Comparison of ENCODE assay signal across 8 cellular contexts in genomic region chr1:246907472-246907871, GRCh38. TPM values are rescaled to one million over a fixed set of nuclear protein-coding genes. Genes with fewer than 3 reads are reported as not detected.
DNase-seq lines count a peak whose midpoint lies in the region; TF ChIP-seq lines count a peak whose summit lies in the region.

No MANE protein-coding gene starts in this region.

- DNase-seq in AG09309 (ENCODE audit: low read depth) (peak; percentile 45), GM12865 (ENCODE audit: low read depth) (peak; percentile 34), NCI-H1092 treated with DMSO at 0.1 percent for 48 hours (lab: John Stamatoyannopoulos, UW) (peak; percentile 59), astrocyte of the spinal cord (ENCODE audit: low read depth, low spot score) (peak; percentile 62), kidney tubule cell (ENCODE audit: low spot score) (peak; percentile 46), T1000 (lab: John Stamatoyannopoulos, UW) (no peak), uterus (no peak), AG08396 (ENCODE audit: low spot score) (no peak)

- H3K27ac ChIP-seq in uterus = no peak overlapping the region

- H3K9me3 ChIP-seq in uterus = no peaks in the 10 kb centered on the region

- TF ChIP-seq CTCF in AG09309 (IDR thresholded peaks at IDR 0.05; ENCODE audit: control insufficient read depth, insufficient read depth, low read depth, low read length, missing control alignments) = peak; percentile 50
- TF ChIP-seq CTCF in GM12865 (IDR thresholded peaks at IDR 0.05; ENCODE audit: insufficient read depth, low read depth, low read length, missing control alignments) = peak; percentile 35
- peak; percentile 52 for TF ChIP-seq CTCF in astrocyte of the spinal cord (IDR thresholded peaks at IDR 0.05; ENCODE audit: low read depth, low read length)
- peak in 2 of 4 experiments; percentile 26 to 31 for TF ChIP-seq CTCF in uterus (IDR thresholded peaks at IDR 0.05)

- H3K27me3 ChIP-seq in uterus = no peaks in the 10 kb centered on the region

- no peak for TF ChIP-seq POLR2A in uterus (IDR thresholded peaks at IDR 0.05)

- intact Hi-C loops in uterus (cut with DNase I; ENCODE audit: low total_unique reads) = no loop called here

- H3K36me3 ChIP-seq in uterus = no peaks in the 10 kb centered on the region

- in situ Hi-C loops in astrocyte of the spinal cord (cut with HindIII; ENCODE audit: low sequenced_read_pairs) = no loop called here

- no peak overlapping the region for H3K4me3 ChIP-seq in AG09309 (ENCODE audit: control insufficient read depth, low read depth, low read length)
- H3K4me3 ChIP-seq in GM12865 (ENCODE audit: low read depth, low read length) = no peak overlapping the region
- H3K4me3 ChIP-seq in astrocyte of the spinal cord (ENCODE audit: low read depth, low read length) = no peak overlapping the region
- H3K4me3 ChIP-seq in uterus = no peak overlapping the region

- no peaks in the 10 kb centered on the region for H3K4me1 ChIP-seq in uterus

RNA-seq across cellular contexts. Expression of gene AHCTF1, which starts 24.3 kb away (rescaled TPM):
- total RNA-seq in uterus = 10 to 100 TPM; 22.5 to 53.4 (median 42.4) TPM

Comparison
In these comparisons a context has a peak if more than half of its experiments do, and no peak if none do; other contexts are left out.
1. DNase-seq: peak in AG09309 (single experiment), GM12865 (single experiment), NCI-H1092 treated with DMSO at 0.1 percent for 48 hours (single experiment), astrocyte of the spinal cord (single experiment) and kidney tubule cell (single experiment); none in T1000 (single experiment), uterus (0 of 2) and AG08396 (single experiment).